In genomic region chr1:230156536-230156935, GRCh38 we compare ENCODE assay signal across 24 cellular contexts.
DNase-seq lines count a peak whose midpoint lies in the region; ATAC-seq, FAIRE-seq and TF ChIP-seq lines count a peak whose summit lies in the region.
"Had no signal": no experiment of that assay in that cellular context is flagged by ENCODE, and none has a peak within 500 bp of the region (broad histone marks: within the 10 kb centered on the region; RNA-seq: fewer than 3 reads in every experiment).

No MANE protein-coding gene starts in this region.

- H3K36me3 ChIP-seq in BLaER1 treated with 17β-estradiol and CSF1 and Interleukin-3, amounts not matched to agents 10 nM and 100 nM, result peaks cover 0 to 89% (median 13%) of the 10 kb centered on the region in 11 experiments; a peak in 13 of 22 replicates
- H3K36me3 ChIP-seq in Loucy (ENCODE audit: insufficient read depth, low read length) (peaks cover 2% of the 10 kb centered on the region; the same call in 1 of the 2 replicates), GM12878 (ENCODE audit: control insufficient read depth in 2 of 2, insufficient read depth in 2 of 2, low read length in 1 of 2) (no peaks in the 10 kb centered on the region), skeletal muscle tissue (ENCODE audit: control insufficient read depth in 3 of 3, insufficient read depth in 3 of 3, low read length in 3 of 3) (no peaks in the 10 kb centered on the region), mucosa of descending colon (ENCODE audit: low read depth) (no peaks in the 10 kb centered on the region)
- H3K36me3 ChIP-seq: BE2C had no signal

- TF ChIP-seq CTCF in Loucy (conservative IDR thresholded peaks at IDR 0.05; ENCODE audit: low read length) (no peak), GM12878 (IDR thresholded peaks at IDR 0.05 in 2 of 3, conservative IDR thresholded peaks at IDR 0.05 in 1 of 3; ENCODE audit: control insufficient read depth in 2 of 3, extremely low read depth in 1 of 3, insufficient read depth in 1 of 3, low read depth in 3 of 3, low read length in 3 of 3) (no peak), mucosa of descending colon (IDR thresholded peaks at IDR 0.05) (no peak)

- peaks cover 100% of the 10 kb centered on the region for H3K79me2 ChIP-seq in Loucy (ENCODE audit: insufficient read depth, low read length)
- no peaks in the 10 kb centered on the region; the same call in 1 of the 2 replicates for H3K79me2 ChIP-seq in GM12878 (ENCODE audit: control insufficient read depth, insufficient read depth, low read length)

- no peak for TF ChIP-seq POLR2A in GM12878 (IDR thresholded peaks at IDR 0.05; ENCODE audit: low read depth, low read length)

- H3K4me1 Mint-ChIP-seq in stimulated activated naive CD8-positive, alpha-beta T cell treated with anti-CD3 and anti-CD28 coated beads, Interleukin-15, amount 100 ng/mL, for 72 hours, result peaks cover 59% of the 10 kb centered on the region

- POLR2A ChIA-PET in GM12878 (lab: Charles Lee), result no interaction called here

- intact Hi-C loops in GM12878 (cut with micrococcal nuclease; ENCODE audit: unreplicated experiment), result no loop called here
- intact Hi-C loops in mucosa of descending colon (cut with DNase I, micrococcal nuclease), result no loop called here

- H3K27me3 Mint-ChIP-seq in stimulated activated naive CD8-positive, alpha-beta T cell treated with anti-CD3 and anti-CD28 coated beads, Interleukin-15, amount 100 ng/mL, for 72 hours, result no peaks in the 10 kb centered on the region
- H3K27me3 Mint-ChIP-seq: CD4-positive, alpha-beta T cell had no signal

- no peaks in the 10 kb centered on the region for H3F3A ChIP-seq in Loucy (ENCODE audit: low read depth)

- H4K20me1 ChIP-seq in BLaER1 treated with 17β-estradiol and CSF1 and Interleukin-3, amounts not matched to agents 10 nM and 100 nM, result peaks cover 0 to 98% (median 34%) of the 10 kb centered on the region in 11 experiments; a peak in 19 of 22 replicates
- H4K20me1 ChIP-seq in Loucy (ENCODE audit: insufficient read depth, low read length, poor library complexity, severe bottlenecking), result peaks cover 48% of the 10 kb centered on the region
- no peaks in the 10 kb centered on the region for H4K20me1 ChIP-seq in GM12878 (ENCODE audit: control insufficient read depth, insufficient read depth)

- H2AFZ ChIP-seq in Loucy (ENCODE audit: low read length), result no peak overlapping the region
- no peak overlapping the region for H2AFZ ChIP-seq in GM12878 (ENCODE audit: control insufficient read depth, low read depth, low read length)
- H2AFZ ChIP-seq: GM23248 had no signal

- no peaks in the 10 kb centered on the region; a peak in 1 of 22 replicates for H3K9me3 ChIP-seq in BLaER1 treated with 17β-estradiol and CSF1 and Interleukin-3, amounts not matched to agents 10 nM and 100 nM (replicated peaks in 1 of 11)
- H3K9me3 ChIP-seq in Loucy (ENCODE audit: insufficient read depth, low read depth, low read length) (no peaks in the 10 kb centered on the region), GM12878 (replicated peaks; ENCODE audit: control insufficient read depth, insufficient read depth, low read length) (no peaks in the 10 kb centered on the region), skeletal muscle tissue (ENCODE audit: control insufficient read depth in 3 of 3, low read length in 3 of 3) (no peaks in the 10 kb centered on the region), mucosa of descending colon (no peaks in the 10 kb centered on the region)
- H3K9me3 ChIP-seq: A549, BE2C, HAP-1, MG63 had no signal

- peaks cover 31 to 98% (median 88%) of the 10 kb centered on the region in 10 experiments for H3K4me1 ChIP-seq in BLaER1 treated with 17β-estradiol and CSF1 and Interleukin-3, amounts not matched to agents 10 nM and 100 nM
- H3K4me1 ChIP-seq in Loucy (ENCODE audit: insufficient read depth, low read length, poor library complexity, severe bottlenecking) (peaks cover 75% of the 10 kb centered on the region), GM12878 (ENCODE audit: control insufficient read depth, insufficient read depth, low read length) (no peaks in the 10 kb centered on the region), skeletal muscle tissue (ENCODE audit: control insufficient read depth in 3 of 3, insufficient read depth in 3 of 3, low read length in 3 of 3) (peaks cover 55 to 79% (median 67%) of the 10 kb centered on the region in 3 donors), mucosa of descending colon (ENCODE audit: low read depth) (peaks cover 20% of the 10 kb centered on the region)

- no peak for TF ChIP-seq RAD21 in GM12878 (IDR thresholded peaks at IDR 0.05; ENCODE audit: insufficient read depth, low read depth, low read length)

- no peaks in the 10 kb centered on the region for H3K27me3 ChIP-seq in BLaER1 treated with 17β-estradiol and CSF1 and Interleukin-3, amounts not matched to agents 10 nM and 100 nM
- H3K27me3 ChIP-seq in Loucy (ENCODE audit: insufficient read depth, low read length, poor library complexity, severe bottlenecking) (no peaks in the 10 kb centered on the region), GM12878 (replicated peaks in 1 of 2; ENCODE audit: control insufficient read depth in 2 of 2, insufficient read depth in 2 of 2, low read length in 1 of 2) (no peaks in the 10 kb centered on the region), skeletal muscle tissue (ENCODE audit: control insufficient read depth in 3 of 3, insufficient read depth in 3 of 3, low read length in 3 of 3) (no peaks in the 10 kb centered on the region)
- H3K27me3 ChIP-seq: BE2C, MG63 had no signal

- no peak overlapping the region for H3K4me3 Mint-ChIP-seq in stimulated activated naive CD8-positive, alpha-beta T cell treated with anti-CD3 and anti-CD28 coated beads, Interleukin-15, amount 100 ng/mL, for 72 hours
- H3K4me3 Mint-ChIP-seq: CD4-positive, alpha-beta T cell had no signal

- H3K27ac Mint-ChIP-seq in stimulated activated naive CD8-positive, alpha-beta T cell treated with anti-CD3 and anti-CD28 coated beads, Interleukin-15, amount 100 ng/mL, for 72 hours, result no peak overlapping the region
- H3K27ac Mint-ChIP-seq: CD4-positive, alpha-beta T cell had no signal

- BruUV-seq in GM12878 (replicated peaks; lab: Mats Ljungman, UMichigan), result no TSS peak

- in situ Hi-C loops in GM12878 (cut with MboI), result no loop called here

- peak overlapping the region in 7 of 11 experiments; percentile 3 to 76 (median 60); a peak in 10 of 22 replicates for H3K4me2 ChIP-seq in BLaER1 treated with 17β-estradiol and CSF1 and Interleukin-3, amounts not matched to agents 10 nM and 100 nM
- H3K4me2 ChIP-seq in Loucy (ENCODE audit: low read depth, low read length, poor library complexity, severe bottlenecking), result peak overlapping the region; percentile 24
- no peak overlapping the region for H3K4me2 ChIP-seq in GM12878 (ENCODE audit: control insufficient read depth, insufficient read depth)
- H3K4me2 ChIP-seq: A549 had no signal

- no peak overlapping the region for H3K9ac ChIP-seq in BLaER1 treated with 17β-estradiol and CSF1 and Interleukin-3, amounts not matched to agents 10 nM and 100 nM
- H3K9ac ChIP-seq in Loucy (ENCODE audit: low read depth, low read length, poor library complexity, severe bottlenecking), result no peak overlapping the region
- no peak overlapping the region for H3K9ac ChIP-seq in GM12878 (ENCODE audit: control insufficient read depth, insufficient read depth, low read length)
- H3K9ac ChIP-seq in skeletal muscle tissue (ENCODE audit: low read depth in 1 of 3, low read length in 3 of 3), result no peak overlapping the region
- H3K9ac ChIP-seq: GM23248 had no signal

- H3K4me3 ChIP-seq in BLaER1 treated with 17β-estradiol and CSF1 and Interleukin-3, amounts not matched to agents 10 nM and 100 nM, result no peak overlapping the region
- H3K4me3 ChIP-seq in Loucy (ENCODE audit: low read length, poor library complexity, severe bottlenecking) (no peak overlapping the region), GM12878 (no peak overlapping the region), skeletal muscle tissue (ENCODE audit: low read length in 3 of 3) (no peak overlapping the region), mucosa of descending colon (no peak overlapping the region)
- H3K4me3 ChIP-seq: A549, GM23248, HAP-1, MG63 had no signal

- CTCF ChIA-PET in GM12878 (lab: Yijun Ruan, JAX), result interaction anchor here (1.2 kb wide), 2 partner anchors 10 to 11 kb away, joined by 3 read pairs; no protein-coding TSS in a partner anchor

- H3K27ac ChIP-seq in BLaER1 treated with 17β-estradiol and CSF1 and Interleukin-3, amounts not matched to agents 10 nM and 100 nM, result peak overlapping the region in 3 of 11 experiments; percentile 33 to 65 (median 37); a peak in 2 of 22 replicates
- H3K27ac ChIP-seq in GM12878 (ENCODE audit: control insufficient read depth, insufficient read depth) (no peak overlapping the region), skeletal muscle tissue (ENCODE audit: low read depth, low read length) (peak overlapping the region; percentile 79)
- H3K27ac ChIP-seq: GM23248 had no signal

- RAD21 ChIA-PET in GM12878 (lab: Charles Lee; ENCODE audit: unreplicated experiment), result interaction anchor here (1.2 kb wide), 1 partner anchor 52 kb away, joined by 4 read pairs; no protein-coding TSS in a partner anchor

- TF ChIP-seq EP300 in GM12878 (IDR thresholded peaks at IDR 0.05; ENCODE audit: borderline replicate concordance in 1 of 2, control insufficient read depth in 1 of 2, low read depth in 2 of 2, low read length in 2 of 2), result no peak

- WGBS in GM12878 (ENCODE audit: insufficient coverage, insufficient replicate concordance, low lambda C conversion rate, missing lambda C conversion rate), result 86% methylated on average over 4 of the region's 4 CpGs

- FAIRE-seq in GM12878 (lab: Jason Lieb, UNC), result no peak
- FAIRE-seq: A549, HTR-8/SVneo had no signal

- no peaks in the 10 kb centered on the region for H3K9me2 ChIP-seq in Loucy (replicated peaks; ENCODE audit: low read depth, low read length)

- SMC1A ChIA-PET in GM12878 (lab: Charles Lee; ENCODE audit: uncharacterized antibody, unreplicated experiment), result interaction anchor here (1.6 to 1.9 kb wide), 2 partner anchors 10 to 11 kb away, joined by 3 to 7 read pairs; no protein-coding TSS in a partner anchor

- DNase-seq in GM12878 (ENCODE audit: low read depth, low spot score), result no peak
- DNase-seq in stimulated activated naive CD8-positive, alpha-beta T cell treated with anti-CD3 and anti-CD28 coated beads, Interleukin-15, amount 100 ng/mL, for 72 hours, result no peak
- DNase-seq in mucosa of descending colon, result no peak
- DNase-seq: BE2C; CD4-positive, alpha-beta T cell; COR-L47; DMS79; GM23248; IMR-90; Kasumi-1; MG63; NCI-H1417; NCI-H1694 treated with DMSO at 0.1 percent for 48 hours; NCI-H2081 treated with DMSO at 0.1 percent for 48 hours; NCI-H446; NCI-H526; Right ventricle myocardium superior had no signal

- ATAC-seq in GM12878 (no peak), mucosa of descending colon (no peak), HG02885 (IDR thresholded peaks at IDR 0.05; ENCODE audit: poor library complexity, unreplicated experiment) (no peak)
- no peak for ATAC-seq in stimulated activated naive CD8-positive, alpha-beta T cell treated with anti-CD3 and anti-CD28 coated beads, Interleukin-15, amount 100 ng/mL, for 72 hours
- ATAC-seq: A549 had no signal

- no peaks in the 10 kb centered on the region for H3K9me3 Mint-ChIP-seq in stimulated activated naive CD8-positive, alpha-beta T cell treated with anti-CD3 and anti-CD28 coated beads, Interleukin-15, amount 100 ng/mL, for 72 hours
- H3K9me3 Mint-ChIP-seq: CD4-positive, alpha-beta T cell had no signal

TF ChIP-seq in GM12878, 131 proteins besides CTCF, POLR2A, EP300 and RAD21 (continues in another document):
- TF ChIP-seq RUNX3 (IDR thresholded peaks at IDR 0.05; ENCODE audit: low read length) (peak; percentile 38; the same call in 1 of the 2 replicates), YY1 (IDR thresholded peaks at IDR 0.05; ENCODE audit: low read depth, low read length) (no peak)
